ENCODE assay signal across 1 cellular context in the genomic region with DNA sequence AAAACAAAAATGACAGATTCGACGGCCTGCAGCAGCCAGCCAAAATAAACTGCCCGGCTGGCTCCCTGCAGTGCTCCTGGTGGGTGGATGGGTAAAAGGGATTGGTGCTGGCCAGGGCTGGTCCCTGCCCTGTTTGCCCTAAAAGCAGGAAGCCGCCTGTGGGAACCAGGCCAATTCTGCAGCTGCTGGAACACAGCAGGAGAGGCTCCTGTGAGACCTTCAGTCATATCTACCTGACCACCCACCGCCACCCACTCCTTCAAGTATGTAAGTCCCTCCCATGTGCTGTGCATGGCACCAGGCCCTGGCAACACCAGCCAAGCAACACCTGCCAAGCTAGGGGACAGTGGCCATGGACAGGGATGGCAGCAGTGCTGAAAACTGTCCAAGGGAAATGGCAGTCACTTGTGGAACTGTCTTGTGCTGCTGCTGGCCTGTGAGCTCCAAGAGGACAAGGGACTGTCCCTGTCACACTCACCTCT.
TF ChIP-seq lines count a peak whose summit lies in the region.

No MANE protein-coding gene starts in this region.

TF ChIP-seq in GM12878, 131 proteins besides CTCF, POLR2A, EP300 and RAD21 (continued from another document):
- TF ChIP-seq, protein P1, sequence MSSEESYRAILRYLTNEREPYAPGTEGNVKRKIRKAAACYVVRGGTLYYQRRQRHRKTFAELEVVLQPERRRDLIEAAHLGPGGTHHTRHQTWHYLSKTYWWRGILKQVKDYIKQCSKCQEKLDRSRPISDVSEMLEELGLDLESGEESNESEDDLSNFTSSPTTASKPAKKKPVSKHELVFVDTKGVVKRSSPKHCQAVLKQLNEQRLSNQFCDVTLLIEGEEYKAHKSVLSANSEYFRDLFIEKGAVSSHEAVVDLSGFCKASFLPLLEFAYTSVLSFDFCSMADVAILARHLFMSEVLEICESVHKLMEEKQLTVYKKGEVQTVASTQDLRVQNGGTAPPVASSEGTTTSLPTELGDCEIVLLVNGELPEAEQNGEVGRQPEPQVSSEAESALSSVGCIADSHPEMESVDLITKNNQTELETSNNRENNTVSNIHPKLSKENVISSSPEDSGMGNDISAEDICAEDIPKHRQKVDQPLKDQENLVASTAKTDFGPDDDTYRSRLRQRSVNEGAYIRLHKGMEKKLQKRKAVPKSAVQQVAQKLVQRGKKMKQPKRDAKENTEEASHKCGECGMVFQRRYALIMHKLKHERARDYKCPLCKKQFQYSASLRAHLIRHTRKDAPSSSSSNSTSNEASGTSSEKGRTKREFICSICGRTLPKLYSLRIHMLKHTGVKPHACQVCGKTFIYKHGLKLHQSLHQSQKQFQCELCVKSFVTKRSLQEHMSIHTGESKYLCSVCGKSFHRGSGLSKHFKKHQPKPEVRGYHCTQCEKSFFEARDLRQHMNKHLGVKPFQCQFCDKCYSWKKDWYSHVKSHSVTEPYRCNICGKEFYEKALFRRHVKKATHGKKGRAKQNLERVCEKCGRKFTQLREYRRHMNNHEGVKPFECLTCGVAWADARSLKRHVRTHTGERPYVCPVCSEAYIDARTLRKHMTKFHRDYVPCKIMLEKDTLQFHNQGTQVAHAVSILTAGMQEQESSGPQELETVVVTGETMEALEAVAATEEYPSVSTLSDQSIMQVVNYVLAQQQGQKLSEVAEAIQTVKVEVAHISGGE (CRISPR knock-in tag; IDR thresholded peaks at IDR 0.05) = no peak
- TF ChIP-seq IKZF1 (conservative IDR thresholded peaks at IDR 0.05) = no peak
- TF ChIP-seq, protein P2, sequence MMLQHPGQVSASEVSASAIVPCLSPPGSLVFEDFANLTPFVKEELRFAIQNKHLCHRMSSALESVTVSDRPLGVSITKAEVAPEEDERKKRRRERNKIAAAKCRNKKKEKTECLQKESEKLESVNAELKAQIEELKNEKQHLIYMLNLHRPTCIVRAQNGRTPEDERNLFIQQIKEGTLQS (IDR thresholded peaks at IDR 0.05; ENCODE audit: borderline replicate concordance, extremely low read depth, low read depth, low read length) = no peak
